8 cellular contexts compared by ENCODE assay signal in the genomic region with DNA sequence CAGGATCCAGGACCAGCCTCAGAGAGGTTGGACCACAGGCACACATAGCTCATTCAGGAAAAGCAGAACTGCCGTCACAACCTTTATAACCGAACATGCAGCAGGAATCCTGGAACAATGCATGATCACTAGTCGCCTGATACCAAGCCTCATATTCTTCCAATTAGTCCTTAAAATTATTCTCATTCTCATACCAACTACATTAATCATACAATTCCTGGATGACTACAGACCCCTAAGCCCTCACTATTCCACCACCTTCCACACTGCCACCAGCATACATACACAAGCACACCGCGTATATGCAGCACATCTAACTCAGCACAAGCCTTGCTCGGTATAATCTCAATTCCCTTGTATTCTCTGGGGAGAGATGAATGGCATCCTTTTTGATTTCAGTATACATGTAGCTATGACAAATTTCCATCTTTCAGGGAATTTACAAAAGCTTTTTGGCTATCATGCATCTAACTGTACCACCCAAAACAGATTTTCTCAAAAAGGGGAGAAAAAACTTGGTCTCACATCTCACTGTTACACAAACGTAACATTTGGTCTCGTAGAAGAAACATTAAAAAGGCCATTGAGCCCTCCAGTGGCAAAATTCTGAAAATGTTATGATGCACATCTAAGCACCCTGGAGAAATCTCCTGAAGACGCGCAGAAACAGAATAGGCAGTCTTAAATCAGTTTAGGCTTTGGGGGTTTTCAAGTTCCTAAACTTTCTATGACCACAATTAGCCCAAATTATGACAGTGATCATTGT.
DNase-seq lines count a peak whose midpoint lies in the region; FAIRE-seq and TF ChIP-seq lines count a peak whose summit lies in the region.

No MANE protein-coding gene starts in this region.

- FAIRE-seq in H54 (lab: Jason Lieb, UNC) = no peak

- H3K9me3 ChIP-seq in SK-N-MC (ENCODE audit: low read depth, low read length) = no peaks in the 10 kb centered on the region

- in situ Hi-C loops in GM13976 (cut with MboI; ENCODE audit: low sequenced_read_pairs, unreplicated experiment) = no loop called here

- H3K36me3 ChIP-seq in ACC112 (ENCODE audit: insufficient read depth, low read length) (no peaks in the 10 kb centered on the region), SK-N-MC (ENCODE audit: insufficient read depth, low read length) (no peaks in the 10 kb centered on the region)

- peak overlapping the region; percentile 90 for H2AFZ ChIP-seq in ACC112 (ENCODE audit: low read length, unreplicated experiment)

- no peak overlapping the region for H3K9ac ChIP-seq in SK-N-MC (ENCODE audit: insufficient read length)

- H3K79me2 ChIP-seq in ACC112 (ENCODE audit: control insufficient read depth, insufficient read depth, low read length, unreplicated experiment) = no peaks in the 10 kb centered on the region

- peak overlapping the region; percentile 53 for H3K4me3 ChIP-seq in ACC112 (ENCODE audit: low read depth, low read length)
- no peak overlapping the region for H3K4me3 ChIP-seq in SK-N-MC

- TF ChIP-seq POLR2A in H54 (IDR thresholded peaks at IDR 0.05; ENCODE audit: low read depth, low read length) = no peak

- H3K27ac ChIP-seq in ACC112 (ENCODE audit: low read depth, low read length) (no peak overlapping the region), SK-N-MC (no peak overlapping the region)

- peaks cover under 1% of the 10 kb centered on the region; the same call in 1 of the 2 replicates for H3K27me3 ChIP-seq in ACC112 (ENCODE audit: insufficient read depth, low read length)

- DNase-seq in GM13976 (ENCODE audit: low spot score) (peak; percentile 11), SK-N-MC (ENCODE audit: low read depth, low spot score) (peak; percentile 6), inferior parietal cortex (ENCODE audit: extremely low spot score) (peak; percentile 66), H54 (ENCODE audit: insufficient read length, low spot score) (no peak), hepatic stellate cell (ENCODE audit: low spot score) (no peak), NCI-H2171 treated with DMSO at 0.1 percent for 48 hours (lab: John Stamatoyannopoulos, UW) (no peak)
- DNase-seq in activated CD4-positive, CD25-positive, alpha-beta regulatory T cell treated with anti-CD3 and anti-CD28 coated beads, Interleukin-2, amount 50 U/mL, for 72 hours = no peak

- TF ChIP-seq CTCF in GM13976 (IDR thresholded peaks at IDR 0.05; ENCODE audit: borderline replicate concordance, control extremely low read depth, extremely low read depth, insufficient read depth, missing control alignments) = no peak

- peaks cover 8% of the 10 kb centered on the region for H3K4me1 ChIP-seq in ACC112 (ENCODE audit: control insufficient read depth, insufficient read depth, low read length, unreplicated experiment)

Comparison
In these comparisons a context has a peak if more than half of its experiments do, and no peak if none do; other contexts are left out.
1. DNase-seq: peak in GM13976 (single experiment), SK-N-MC (single experiment) and inferior parietal cortex (single experiment); none in H54 (single experiment), hepatic stellate cell (single experiment), activated CD4-positive, CD25-positive, alpha-beta regulatory T cell treated with anti-CD3 and anti-CD28 coated beads, Interleukin-2, amount 50 U/mL, for 72 hours (single experiment) and NCI-H2171 treated with DMSO at 0.1 percent for 48 hours (single experiment).